Comparison of ENCODE assay signal across 8 cellular contexts in the genomic region with DNA sequence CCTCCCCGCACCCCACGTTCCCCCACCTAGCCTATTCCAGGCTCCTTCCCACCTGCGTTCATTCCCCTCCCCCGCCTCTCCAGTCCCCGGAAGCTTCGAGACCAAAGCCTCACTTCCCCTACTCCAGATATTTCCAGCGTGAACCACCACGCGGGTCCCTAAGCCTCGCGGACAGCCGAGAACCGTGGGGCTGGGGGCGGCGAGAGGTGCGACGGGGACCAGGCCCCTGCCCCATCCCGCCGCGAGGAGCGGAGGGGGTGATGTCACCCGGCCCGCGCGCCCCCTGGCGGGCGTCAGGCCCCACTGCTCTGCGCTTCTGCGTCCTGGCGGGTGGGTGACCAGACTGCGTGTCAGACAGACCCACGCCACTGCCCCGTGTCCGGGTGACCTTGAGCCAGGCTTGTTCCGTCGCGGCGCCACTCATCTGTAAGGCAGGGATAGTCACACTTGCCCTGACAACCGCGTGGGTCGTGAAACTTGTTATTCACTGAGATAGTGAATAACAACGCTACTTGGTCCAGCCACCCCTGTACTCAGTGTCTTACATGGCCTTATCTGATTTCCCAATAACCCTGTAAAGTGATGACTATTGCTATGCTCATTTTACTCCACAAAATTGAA. TPM values are rescaled to one million over a fixed set of nuclear protein-coding genes. Genes with fewer than 3 reads are reported as not detected.
DNase-seq lines count a peak whose midpoint lies in the region; ATAC-seq and TF ChIP-seq lines count a peak whose summit lies in the region.

No MANE protein-coding gene starts in this region.

- peak overlapping the region; percentile 80 for H3K4me2 ChIP-seq in PC-9

- no peaks in the 10 kb centered on the region for H3K9me3 ChIP-seq in PC-9 (ENCODE audit: insufficient read depth, low read depth)

- POLR2A ChIA-PET in PC-9 (lab: Charles Lee; ENCODE audit: unreplicated experiment): interaction anchor here (0.6 to 0.7 kb wide), 3 partner anchors 9 to 572 kb away, joined by 4 to 10 read pairs (median 8); partner anchors contain the start of gene HSP90AB1
- POLR2A ChIA-PET in naive thymus-derived CD8-positive, alpha-beta T cell (lab: Charles Lee): interaction anchor here (0.8 to 2.1 kb wide), 7 partner anchors 9 to 77 kb away, joined by 3 to 24 read pairs (median 4); partner anchors contain the start of gene HSP90AB1

- no peaks in the 10 kb centered on the region for H3K9me3 Mint-ChIP-seq in naive thymus-derived CD8-positive, alpha-beta T cell

- TF ChIP-seq CTCF in PC-9 (conservative IDR thresholded peaks at IDR 0.05) (peak; percentile 98), fibroblast of mammary gland (conservative IDR thresholded peaks at IDR 0.05; ENCODE audit: control insufficient read depth, insufficient read depth, low read depth, low read length) (peak; percentile 58)

- H3F3A ChIP-seq in PC-9 (ENCODE audit: insufficient read depth, low read depth): peaks cover 27% of the 10 kb centered on the region

- peak overlapping the region; percentile 63 for H3K4me3 ChIP-seq in PC-9
- peak overlapping the region; percentile 61 for H3K4me3 ChIP-seq in fibroblast of mammary gland (ENCODE audit: control insufficient read depth, low read depth, low read length)

- DNase-seq in CD1c-positive myeloid dendritic cell (ENCODE audit: extremely low spot score): peak; percentile 93
- peak; percentile 36 to 78 for DNase-seq in PC-9
- DNase-seq in activated T-helper 1 cell treated with anti-CD3 and anti-CD28 coated beads, Interleukin-2, amount 50 U/mL, for 16 hours (ENCODE audit: low read depth in 1 of 2, low spot score in 1 of 2): peak; percentile 60 to 72
- DNase-seq in fibroblast of mammary gland (ENCODE audit: low read depth): peak; percentile 53
- DNase-seq in naive thymus-derived CD8-positive, alpha-beta T cell: peak; percentile 49 to 85 (median 79)
- DNase-seq in stimulated activated naive CD8-positive, alpha-beta T cell treated with anti-CD3 and anti-CD28 coated beads, Interleukin-15, Interleukin-2, amounts not matched to agents 100 U/mL and 50 U/mL, for 24 hours: peak; percentile 83

- peak overlapping the region; percentile 89 for H2AFZ ChIP-seq in PC-9

- no peaks in the 10 kb centered on the region for H3K27me3 ChIP-seq in PC-9 (ENCODE audit: insufficient read depth, low read depth)

- intact Hi-C loops in PC-9 (cut with micrococcal nuclease; ENCODE audit: unreplicated experiment): loop anchor here (1.0 kb wide), 2 partner anchors 8 to 66 kb away; no protein-coding TSS in a partner anchor

- peaks cover 2 to 16% (median 15%) of the 10 kb centered on the region in 4 donors for H3K4me1 Mint-ChIP-seq in naive thymus-derived CD8-positive, alpha-beta T cell

- H4K20me1 ChIP-seq in PC-9 (ENCODE audit: insufficient read depth): no peaks in the 10 kb centered on the region

- no peaks in the 10 kb centered on the region for H3K36me3 Mint-ChIP-seq in naive thymus-derived CD8-positive, alpha-beta T cell

- H3K27me3 Mint-ChIP-seq in naive thymus-derived CD8-positive, alpha-beta T cell: no peaks in the 10 kb centered on the region

- ATAC-seq in GM19351 (IDR thresholded peaks at IDR 0.05; ENCODE audit: unreplicated experiment) (peak; percentile 85), HG03520 (IDR thresholded peaks at IDR 0.05; ENCODE audit: unreplicated experiment) (peak; percentile 74)
- peak; percentile 94 to 97 for ATAC-seq in naive thymus-derived CD8-positive, alpha-beta T cell
- ATAC-seq in stimulated activated naive CD8-positive, alpha-beta T cell treated with anti-CD3 and anti-CD28 coated beads, Interleukin-15, Interleukin-2, amounts not matched to agents 100 U/mL and 50 U/mL, for 24 hours: peak; percentile 81

- no peak overlapping the region for H3K27ac ChIP-seq in PC-9

- H3K9me2 ChIP-seq in PC-9 (ENCODE audit: insufficient read depth): no peaks in the 10 kb centered on the region

- H3K4me3 Mint-ChIP-seq in naive thymus-derived CD8-positive, alpha-beta T cell: peak overlapping the region; percentile 82 to 93 (median 88)

- H3K4me1 ChIP-seq in PC-9 (replicated peaks; ENCODE audit: insufficient read depth): peaks cover 17% of the 10 kb centered on the region

- no peaks in the 10 kb centered on the region for H3K79me2 ChIP-seq in PC-9 (ENCODE audit: low read depth)

- CTCF ChIA-PET in PC-9 (lab: Charles Lee): interaction anchor here (0.6 to 1.2 kb wide), 7 partner anchors 8 to 722 kb away, joined by 3 to 8 read pairs (median 3); no protein-coding TSS in a partner anchor

- no peaks in the 10 kb centered on the region for H3K36me3 ChIP-seq in PC-9 (ENCODE audit: low read depth)

- BruUV-seq in PC-9 (replicated peaks; lab: Mats Ljungman, UMichigan): TSS peak; percentile 71

- H3K27ac Mint-ChIP-seq in naive thymus-derived CD8-positive, alpha-beta T cell: peak overlapping the region; percentile 83 to 98 (median 94)

RNA-seq across cellular contexts. Expression of gene HSP90AB1, which starts 9.0 kb away (rescaled TPM):
- total RNA-seq in PC-9 (2021): 895 and 1,136 TPM in 2 replicates
- total RNA-seq in naive thymus-derived CD8-positive, alpha-beta T cell: 100 to 1,000 TPM; 480 to 502 TPM
- polyA plus RNA-seq in naive thymus-derived CD8-positive, alpha-beta T cell: 100 to 1,000 TPM; 420 to 607 (median 518) TPM

RNA-seq across cellular contexts. Expression of gene SLC29A1, which starts 14.5 kb away (rescaled TPM):
- total RNA-seq in PC-9 (2021): 45.3 and 46.9 TPM in 2 replicates
- 1 to 10 TPM; 1.3 to 2.3 TPM for total RNA-seq in naive thymus-derived CD8-positive, alpha-beta T cell
- 1 to 10 TPM; 2.0 to 2.6 (median 2.5) TPM for polyA plus RNA-seq in naive thymus-derived CD8-positive, alpha-beta T cell

RNA-seq across cellular contexts. Expression of gene SLC35B2, which starts 19.4 kb away (rescaled TPM):
- 57.6 and 59.7 TPM in 2 replicates for total RNA-seq in PC-9 (2021)
- 10 to 100 TPM; 18.0 to 18.3 TPM for total RNA-seq in naive thymus-derived CD8-positive, alpha-beta T cell
- 10 to 100 TPM; 31.9 to 40.1 (median 39.0) TPM for polyA plus RNA-seq in naive thymus-derived CD8-positive, alpha-beta T cell

RNA-seq across cellular contexts. Expression of gene MYMX, which starts 21.2 kb away (rescaled TPM):
- total RNA-seq in PC-9 (2021): not detected in 2 replicates
- total RNA-seq in naive thymus-derived CD8-positive, alpha-beta T cell: not detected
- polyA plus RNA-seq in naive thymus-derived CD8-positive, alpha-beta T cell: not detected

RNA-seq across cellular contexts. Expression of gene NFKBIE, which starts 27.4 kb away (rescaled TPM):
- total RNA-seq in PC-9 (2021): 7.6 and 10.2 TPM in 2 replicates
- 10 to 100 TPM; 11.4 to 14.4 TPM for total RNA-seq in naive thymus-derived CD8-positive, alpha-beta T cell
- 1 to 10 TPM; 2.7 to 4.1 (median 3.6) TPM for polyA plus RNA-seq in naive thymus-derived CD8-positive, alpha-beta T cell

Comparison
In these comparisons a context has a peak if more than half of its experiments do, and no peak if none do; other contexts are left out.
1. RNA of gene SLC29A1, which starts 14.5 kb away (total RNA-seq): 45.3 to 46.9 TPM in PC-9; 1.3 to 2.3 TPM in naive thymus-derived CD8-positive, alpha-beta T cell; every median in the first group is over 10 times any median in the second.
2. Peak in every context shown above with its lines, with median percentiles within 50 percentile points of each other: DNase-seq and ATAC-seq.